Comparison of ENCODE assay signal across 16 cellular contexts in genomic region chr3:50249459-50249858, GRCh38. TPM values are rescaled to one million over a fixed set of nuclear protein-coding genes. Genes with fewer than 3 reads are reported as not detected.
DNase-seq lines count a peak whose midpoint lies in the region; ATAC-seq and TF ChIP-seq lines count a peak whose summit lies in the region.
"Had no signal": no experiment of that assay in that cellular context is flagged by ENCODE, and none has a peak within 500 bp of the region (broad histone marks: within the 10 kb centered on the region; RNA-seq: fewer than 3 reads in every experiment).

No MANE protein-coding gene starts in this region.

- peaks cover 24% of the 10 kb centered on the region for H3K9me1 ChIP-seq in IMR-90 (ENCODE audit: insufficient read depth, low read length)

- peak overlapping the region; percentile 44; the same call in 1 of the 2 replicates for H3K4ac ChIP-seq in IMR-90 (ENCODE audit: low read depth, low read length)

- CTCF ChIA-PET in IMR-90 (lab: Yijun Ruan, JAX) = no interaction called here

- DNase-seq in IMR-90 = no peak
- DNase-seq in endothelial cell (ENCODE audit: low spot score) = no peak
- DNase-seq in osteocyte (ENCODE audit: extremely low spot score, unreplicated experiment) = no peak
- DNase-seq in glomerular visceral epithelial cell (ENCODE audit: extremely low spot score) = no peak
- DNase-seq in 8988T = no peak
- no peak for DNase-seq in T-helper 9 cell
- DNase-seq in GF-D8 (lab: John Stamatoyannopoulos, UW) = no peak
- DNase-seq: activated CD4-positive, alpha-beta T cell treated with anti-CD3 and anti-CD28 coated beads, Interleukin-2, amount 50 U/mL, for 1 hour; activated effector memory CD4-positive, alpha-beta T cell treated with anti-CD3 and anti-CD28 coated beads, Interleukin-2, amount 50 U/mL, for 16 hours; AML-193; GOT3; NCI-H1105; NCI-H524 had no signal

- H3K4me1 ChIP-seq in ACC112 (ENCODE audit: control insufficient read depth, insufficient read depth, low read length, unreplicated experiment) (peaks cover 73% of the 10 kb centered on the region), IMR-90 (ENCODE audit: control insufficient read depth, insufficient read depth, low read length) (peaks cover 56% of the 10 kb centered on the region)

- H3K18ac ChIP-seq in IMR-90 (ENCODE audit: low read depth, low read length) = no peak overlapping the region

- TF ChIP-seq CTCF in IMR-90 (conservative IDR thresholded peaks at IDR 0.05; ENCODE audit: low read depth, low read length) (no peak), endothelial cell (IDR thresholded peaks at IDR 0.05; ENCODE audit: unreplicated experiment) (no peak), osteocyte (IDR thresholded peaks at IDR 0.05) (no peak)

- peak overlapping the region; percentile 64 for H3K27ac Mint-ChIP-seq in endothelial cell (ENCODE audit: unreplicated experiment)
- peak overlapping the region; percentile 90 for H3K27ac Mint-ChIP-seq in osteocyte (ENCODE audit: unreplicated experiment)

- intact Hi-C loops in IMR-90 (cut with micrococcal nuclease) = no loop called here

- peak overlapping the region; percentile 51 for H2AK5ac ChIP-seq in IMR-90 (ENCODE audit: low read depth, low read length)

- no peaks in the 10 kb centered on the region for H3K27me3 ChIP-seq in ACC112 (ENCODE audit: insufficient read depth, low read length)
- H3K27me3 ChIP-seq in IMR-90 (ENCODE audit: control insufficient read depth, insufficient read depth, low read length) = no peaks in the 10 kb centered on the region

- H3K56ac ChIP-seq in IMR-90 (ENCODE audit: extremely low read depth, insufficient read depth, low read length) = no peak overlapping the region

- no TSS peak for BruUV-seq in IMR-90 (replicated peaks; lab: Mats Ljungman, UMichigan)

- no peak overlapping the region; the same call in 1 of the 2 replicates for H2BK120ac ChIP-seq in IMR-90 (ENCODE audit: low read depth, low read length)

- H3K27me3 Mint-ChIP-seq in endothelial cell (ENCODE audit: unreplicated experiment) = peaks cover 16% of the 10 kb centered on the region
- no peaks in the 10 kb centered on the region for H3K27me3 Mint-ChIP-seq in osteocyte (ENCODE audit: unreplicated experiment)

- H2BK15ac ChIP-seq in IMR-90 (ENCODE audit: low read depth, low read length) = no peak overlapping the region

- H4K8ac ChIP-seq in IMR-90 (ENCODE audit: low read depth in 2 of 2, low read length in 2 of 2) = no peak overlapping the region

- no peak overlapping the region for H3K4me3 Mint-ChIP-seq in endothelial cell (ENCODE audit: unreplicated experiment)
- H3K4me3 Mint-ChIP-seq in osteocyte (ENCODE audit: unreplicated experiment) = no peak overlapping the region
- H3K4me3 Mint-ChIP-seq: nephron had no signal

- peaks cover 85% of the 10 kb centered on the region for H4K20me1 ChIP-seq in IMR-90 (ENCODE audit: insufficient read depth, low read length)

- no peak overlapping the region for H3K14ac ChIP-seq in IMR-90 (replicated peaks; ENCODE audit: low read depth, low read length)

- in situ Hi-C loops in IMR-90 (cut with MboI; ENCODE audit: low sequenced_read_pairs) = no loop called here

- peaks cover 74% of the 10 kb centered on the region for H3K79me2 ChIP-seq in ACC112 (ENCODE audit: control insufficient read depth, insufficient read depth, low read length, unreplicated experiment)

- dilution Hi-C loops in IMR-90 (cut with HindIII; ENCODE audit: low sequenced_read_pairs, unreplicated experiment) = no loop called here

- peak overlapping the region; percentile 19; the same call in 1 of the 2 replicates for H3K4me2 ChIP-seq in IMR-90 (ENCODE audit: low read depth, low read length)

- no peak overlapping the region for H3K9ac ChIP-seq in IMR-90 (ENCODE audit: low read depth, low read length)

- peaks cover 18 to 90% of the 10 kb centered on the region in 2 experiments for H3K79me1 ChIP-seq in IMR-90 (ENCODE audit: low read depth in 1 of 2, low read length in 2 of 2)

- H3K4me3 ChIP-seq in ACC112 (ENCODE audit: low read depth, low read length) = no peak overlapping the region
- no peak overlapping the region for H3K4me3 ChIP-seq in IMR-90 (ENCODE audit: insufficient read depth, low read depth, low read length)

- WGBS in IMR-90 (ENCODE audit: extremely low coverage in 2 of 2, insufficient read length in 1 of 2), 2 experiments = no CpG with 5 or more reads among the region's 5 CpGs

- H3K36me3 ChIP-seq in ACC112 (ENCODE audit: insufficient read depth, low read length) (no peaks in the 10 kb centered on the region), IMR-90 (ENCODE audit: control insufficient read depth, insufficient read depth, low read length) (peaks cover 36% of the 10 kb centered on the region)

- no peak overlapping the region for H2BK20ac ChIP-seq in IMR-90 (ENCODE audit: low read depth, low read length)

- no peak for ATAC-seq in IMR-90 (ENCODE audit: low read depth)

- POLR2A ChIA-PET in IMR-90 (lab: Charles Lee; ENCODE audit: unreplicated experiment) = no interaction called here

- H3K9me3 ChIP-seq in IMR-90 (ENCODE audit: control insufficient read depth, insufficient read depth, low read length) = no peaks in the 10 kb centered on the region

- no peak overlapping the region for H4K91ac ChIP-seq in IMR-90 (ENCODE audit: insufficient read depth, low read depth, low read length)

- H3K4me1 Mint-ChIP-seq in endothelial cell (ENCODE audit: unreplicated experiment) (peaks cover 63% of the 10 kb centered on the region), osteocyte (ENCODE audit: unreplicated experiment) (peaks cover 59% of the 10 kb centered on the region)

- H2BK5ac ChIP-seq in IMR-90 (ENCODE audit: low read depth, low read length, poor library complexity, severe bottlenecking) = peak overlapping the region; percentile 76

- TF ChIP-seq RAD21 in IMR-90 (IDR thresholded peaks at IDR 0.05; ENCODE audit: low read length) = no peak

- H3K27ac ChIP-seq in ACC112 (ENCODE audit: low read depth, low read length) (peak overlapping the region; percentile 82), IMR-90 (ENCODE audit: insufficient read depth, low read length) (peak overlapping the region; percentile 26)

- no peak overlapping the region for H2AFZ ChIP-seq in ACC112 (ENCODE audit: low read length, unreplicated experiment)
- H2AFZ ChIP-seq in IMR-90 (replicated peaks; ENCODE audit: low read length, poor library complexity) = no peak overlapping the region

- H3K9me3 Mint-ChIP-seq in endothelial cell (ENCODE audit: unreplicated experiment) = no peaks in the 10 kb centered on the region
- no peaks in the 10 kb centered on the region for H3K9me3 Mint-ChIP-seq in osteocyte (ENCODE audit: unreplicated experiment)
- H3K9me3 Mint-ChIP-seq: nephron had no signal

- H3K36me3 Mint-ChIP-seq in endothelial cell (ENCODE audit: low read depth, unreplicated experiment) (peaks cover 26% of the 10 kb centered on the region), osteocyte (ENCODE audit: unreplicated experiment) (peaks cover 6% of the 10 kb centered on the region)

- H2AK9ac ChIP-seq in IMR-90 (replicated peaks; ENCODE audit: low read depth, low read length, poor library complexity) = peak overlapping the region; percentile 60

- H4K5ac ChIP-seq in IMR-90 (ENCODE audit: low read depth, low read length) = no peak overlapping the region

- TF ChIP-seq POLR2A in IMR-90 (IDR thresholded peaks at IDR 0.05; ENCODE audit: low read depth, low read length) = no peak

- no peak overlapping the region; the same call in 1 of the 2 replicates for H3K23ac ChIP-seq in IMR-90 (ENCODE audit: low read depth, low read length)

TF ChIP-seq in IMR-90, 13 proteins besides CTCF, POLR2A, EP300 and RAD21 (continues in another document):
- TF ChIP-seq NFE2L2 (IDR thresholded peaks at IDR 0.05; ENCODE audit: low read depth, low read length) (no peak), USF2 (IDR thresholded peaks at IDR 0.05; ENCODE audit: low read depth, low read length) (no peak), SMC3 (IDR thresholded peaks at IDR 0.05; ENCODE audit: low read depth, low read length) (no peak), CEBPB (IDR thresholded peaks at IDR 0.05; ENCODE audit: low read depth, low read length) (peak; percentile 86), FOS (IDR thresholded peaks at IDR 0.05; ENCODE audit: low read depth, low read length) (no peak)

RNA-seq across cellular contexts. Expression of gene GNAI2, which starts 13.5 kb away (rescaled TPM):
- total RNA-seq in IMR-90 (2012; rRNA removed) (816 and 867 TPM in 2 replicates), endothelial cell (ENCODE audit: unreplicated experiment) (771 TPM), osteocyte (340 and 357 TPM in 2 replicates)
- 1,079 and 1,150 TPM in 2 replicates for polyA plus RNA-seq in IMR-90 (2012; rRNA removed)
- polyA plus RNA-seq in IMR-90 (2012; cell fraction: cytosol; rRNA removed) = 411 and 787 TPM in 2 replicates
- 281 and 349 TPM in 2 replicates for polyA plus RNA-seq in IMR-90 (2012; cell fraction: nucleus; rRNA removed; ENCODE audit: low replicate concordance)

RNA-seq across cellular contexts. Expression of gene SEMA3B, which starts 19.5 kb away (rescaled TPM):
- total RNA-seq in IMR-90 (2012; rRNA removed) (3.9 and 4.3 TPM in 2 replicates), endothelial cell (ENCODE audit: unreplicated experiment) (1.7 TPM), osteocyte (5.5 and 8.1 TPM in 2 replicates)
- 29.3 and 34.3 TPM in 2 replicates for polyA plus RNA-seq in IMR-90 (2012; rRNA removed)
- polyA plus RNA-seq in IMR-90 (2012; cell fraction: cytosol; rRNA removed) = 22.0 and 34.4 TPM in 2 replicates
- 153 and 393 TPM in 2 replicates for polyA plus RNA-seq in IMR-90 (2012; cell fraction: nucleus; rRNA removed; ENCODE audit: low replicate concordance)

RNA-seq across cellular contexts. Expression of gene LSMEM2, which starts 29.4 kb away (rescaled TPM):
- under 0.01 TPM in 2 replicates for total RNA-seq in IMR-90 (2012; rRNA removed)
- not detected in 2 replicates for polyA plus RNA-seq in IMR-90 (2012; rRNA removed)
- not detected in 2 replicates for polyA plus RNA-seq in IMR-90 (2012; cell fraction: cytosol; rRNA removed)
- 0.37 and 0.52 TPM in 2 replicates for polyA plus RNA-seq in IMR-90 (2012; cell fraction: nucleus; rRNA removed; ENCODE audit: low replicate concordance)
- total RNA-seq in endothelial cell (ENCODE audit: unreplicated experiment) = 0.18 TPM
- not detected in 2 replicates for total RNA-seq in osteocyte
- total RNA-seq: T-helper 2 cell treated with Interferon-gamma antibody and Interleukin-4, amounts not matched to agents 100 ng/mL and 5 ng/mL, for 36 hours had no signal

RNA-seq across cellular contexts. Expression of gene IFRD2, which starts 42.8 kb away (rescaled TPM):
- total RNA-seq in IMR-90 (2012; rRNA removed) (48.6 and 52.7 TPM in 2 replicates), endothelial cell (ENCODE audit: unreplicated experiment) (43.2 TPM), osteocyte (43.3 and 54.2 TPM in 2 replicates)
- polyA plus RNA-seq in IMR-90 (2012; rRNA removed) = 79.1 and 85.2 TPM in 2 replicates
- 68.9 and 69.3 TPM in 2 replicates for polyA plus RNA-seq in IMR-90 (2012; cell fraction: cytosol; rRNA removed)
- 164 and 342 TPM in 2 replicates for polyA plus RNA-seq in IMR-90 (2012; cell fraction: nucleus; rRNA removed; ENCODE audit: low replicate concordance)

RNA-seq across cellular contexts. Expression of gene SLC38A3, which starts 44.4 kb away (rescaled TPM):
- total RNA-seq in IMR-90 (2012; rRNA removed) (0.36 TPM in 1 of 2 replicates, not detected in the other), endothelial cell (ENCODE audit: unreplicated experiment) (0.56 TPM), osteocyte (3.9 and 4.5 TPM in 2 replicates)
- 0.12 and 0.36 TPM in 2 replicates for polyA plus RNA-seq in IMR-90 (2012; rRNA removed)
- 0.04 and 0.15 TPM in 2 replicates for polyA plus RNA-seq in IMR-90 (2012; cell fraction: cytosol; rRNA removed)
- polyA plus RNA-seq in IMR-90 (2012; cell fraction: nucleus; rRNA removed; ENCODE audit: low replicate concordance) = 0.37 and 0.78 TPM in 2 replicates
- total RNA-seq: T-helper 2 cell treated with Interferon-gamma antibody and Interleukin-4, amounts not matched to agents 100 ng/mL and 5 ng/mL, for 36 hours had no signal
